Comparison of ENCODE assay signal across 16 cellular contexts in the genomic region with DNA sequence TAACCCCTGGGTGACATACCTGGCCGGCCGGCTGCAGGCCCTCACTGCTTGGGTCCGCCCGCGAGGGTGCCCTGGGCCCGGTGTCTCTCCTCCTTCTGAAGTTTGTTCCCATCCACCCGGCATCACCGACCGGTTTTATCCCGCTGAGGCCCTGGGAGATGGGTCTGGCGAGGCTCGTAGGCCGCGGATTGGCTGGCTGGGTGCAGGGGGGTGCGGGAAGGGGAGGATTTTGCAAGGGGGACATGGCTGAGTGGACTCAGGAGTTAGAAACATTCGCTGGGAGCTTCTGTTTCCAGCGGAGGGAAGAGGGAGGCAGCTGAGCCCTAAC. TPM values are rescaled to one million over a fixed set of nuclear protein-coding genes. Genes with fewer than 3 reads are reported as not detected.
A peak's percentile ranks its signal among the peaks of the same experiment; 100 is the strongest.
DNase-seq lines count a peak whose midpoint lies in the region; ATAC-seq and TF ChIP-seq lines count a peak whose summit lies in the region.
"Had no signal": no experiment of that assay in that cellular context is flagged by ENCODE, and none has a peak within 500 bp of the region (broad histone marks: within the 10 kb centered on the region; RNA-seq: fewer than 3 reads in every experiment).

A gene (minus strand): TSS at position 110 of the 328 bp plus-strand sequence. CDS start 527 bp downstream, outside the sequence.

- WGBS in adrenal gland, 4 donors = 76 to 86% (median 82%) methylated on average over 17 of the region's 17 CpGs

- intact Hi-C loops in adrenal gland (cut with DNase I) (no loop called here), posterior vena cava (cut with DNase I) (no loop called here)

- H3K27me3 ChIP-seq in adrenal gland (peaks cover 46% of the 10 kb centered on the region), foreskin keratinocyte (peaks cover 42% of the 10 kb centered on the region)

- peak within 1 kb of the TSS; percentile 52 for H3K9ac ChIP-seq in ES-I3 (ENCODE audit: low read depth, low read length)

- H3K9me3 ChIP-seq in ES-I3 (ENCODE audit: control insufficient read depth, insufficient read depth, low read length) (no peaks in the 10 kb centered on the region), adrenal gland (replicated peaks in 1 of 3) (no peaks in the 10 kb centered on the region), iPS-18c (ENCODE audit: control insufficient read depth, insufficient read depth, low read length) (peaks cover 6% of the 10 kb centered on the region)
- H3K9me3 ChIP-seq: ascending aorta had no signal

- no peak for ATAC-seq in foreskin keratinocyte
- ATAC-seq: stimulated activated memory B cell treated with anti-CD40 and anti-IgM and Interleukin-4, amounts not matched to agents 10 μg/mL and 1 μg/mL and 100 μg/mL, for 72 hours had no signal

- H3K4me1 ChIP-seq in ES-I3 (ENCODE audit: insufficient read depth, low read length) (peaks cover 6% of the 10 kb centered on the region; the same call in 1 of the 2 replicates), adrenal gland (replicated peaks in 1 of 2) (peaks cover 15 to 16% of the 10 kb centered on the region in 2 donors), foreskin keratinocyte (peaks cover 21% of the 10 kb centered on the region)

- TF ChIP-seq CTCF in adrenal gland (IDR thresholded peaks at IDR 0.05) (no peak), foreskin keratinocyte (conservative IDR thresholded peaks at IDR 0.05) (no peak)

- H3K27ac ChIP-seq in adrenal gland (no peak within 1 kb of the TSS), foreskin keratinocyte (no peak within 1 kb of the TSS)
- H3K27ac ChIP-seq: ascending aorta, RWPE1, VCaP had no signal

- H3K36me3 ChIP-seq in ES-I3 (ENCODE audit: insufficient read depth, low read length) (no peaks in the 10 kb centered on the region), adrenal gland (replicated peaks in 1 of 2) (no peaks in the 10 kb centered on the region)
- H3K36me3 ChIP-seq: ascending aorta had no signal

- H3K4me3 ChIP-seq in adrenal gland (no peak within 1 kb of the TSS), iPS-18c (ENCODE audit: insufficient read depth, low read depth, low read length) (peak within 1 kb of the TSS; percentile 56)

- TF ChIP-seq POLR2A in adrenal gland (IDR thresholded peaks at IDR 0.05) = no peak

- no peak for DNase-seq in adrenal gland
- peak; percentile 68 for DNase-seq in posterior vena cava (ENCODE audit: low spot score)
- no peak for DNase-seq in dedifferentiated amniotic fluid mesenchymal stem cell (ENCODE audit: extremely low spot score)
- no peak for DNase-seq in NCI-H2171 (lab: John Stamatoyannopoulos, UW)
- DNase-seq in foreskin keratinocyte = no peak
- DNase-seq in MV-4-11 (lab: John Stamatoyannopoulos, UW) = no peak
- DNase-seq: dermis blood vessel endothelial cell, NCI-H748 treated with DMSO at 0.1 percent for 48 hours, small intestine, SW 1271 had no signal

RNA-seq across cellular contexts. Expression of the gene that starts here (rescaled TPM):
- total RNA-seq in adrenal gland (10 to 100 TPM in 6 of 8 donors, 1 to 10 TPM in 2; 5.1 to 72.3 (median 14.5) TPM), posterior vena cava (1 to 10 TPM in 1 of 2 donors, under 1 TPM in 1; 0.19 to 3.6 TPM), foreskin keratinocyte (5.6 and 7.0 TPM in 2 replicates)
- polyA plus RNA-seq in adrenal gland (10 to 100 TPM in 1 of 3 donors, 1 to 10 TPM in 2; 5.6 to 13.3 (median 6.7) TPM), foreskin keratinocyte (4.5 and 5.7 TPM in 2 replicates)
